In the genomic region with DNA sequence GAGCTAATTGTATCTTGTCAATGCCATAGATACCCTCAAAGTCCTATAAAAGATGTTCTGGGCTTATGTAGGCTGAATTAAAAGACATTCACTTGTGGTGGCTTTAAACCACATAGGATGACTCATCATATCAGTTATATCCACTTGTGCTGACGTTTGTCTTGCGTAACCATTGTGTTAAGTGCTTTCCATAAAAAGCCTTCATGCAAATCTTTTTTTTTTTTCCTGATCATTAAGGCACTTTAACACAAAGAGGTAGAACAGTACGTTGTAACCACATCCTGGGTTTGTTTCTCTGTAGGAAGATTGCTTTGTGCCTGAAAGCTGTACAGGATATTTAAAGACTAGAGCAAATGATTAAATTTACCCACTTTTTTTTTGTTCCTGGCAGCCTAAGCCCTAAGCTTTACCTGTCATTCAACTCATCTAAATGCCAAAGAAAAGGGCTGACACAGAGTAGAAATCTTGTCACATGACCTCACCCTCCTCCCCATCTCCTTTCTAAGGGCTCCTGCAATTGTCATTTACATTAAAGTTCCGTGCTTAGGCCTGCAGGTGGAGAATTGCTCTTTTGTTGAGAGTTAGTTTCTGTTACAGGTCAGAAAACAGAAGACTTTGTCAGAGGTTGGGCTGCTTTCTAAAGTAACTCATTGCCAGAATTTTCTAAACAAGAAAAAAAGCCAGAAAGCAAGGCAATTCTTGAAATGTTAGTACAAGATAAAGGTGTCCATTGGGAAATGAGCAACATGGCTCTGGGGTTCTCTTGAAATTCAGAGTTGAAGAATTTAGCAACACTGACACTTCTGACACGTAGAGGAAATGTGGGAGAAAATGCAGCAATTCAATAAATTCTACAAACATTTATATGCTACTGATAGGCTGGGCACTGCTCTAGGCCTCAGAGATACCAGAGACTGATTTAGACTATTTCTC, we compare ENCODE assay signal across 8 cellular contexts.
DNase-seq lines count a peak whose midpoint lies in the region; ATAC-seq and TF ChIP-seq lines count a peak whose summit lies in the region.

No MANE protein-coding gene starts in this region.

- H3K14ac ChIP-seq in mesenchymal stem cell (ENCODE audit: low read length in 2 of 2) = no peak overlapping the region

- TF ChIP-seq CTCF in mammary epithelial cell (conservative IDR thresholded peaks at IDR 0.05 in 1 of 2, IDR thresholded peaks at IDR 0.05 in 1 of 2; ENCODE audit: extremely low read depth in 1 of 2, insufficient read depth in 1 of 2, low read depth in 1 of 2, low read length in 2 of 2) = no peak

- no peak overlapping the region for H4K91ac ChIP-seq in mesenchymal stem cell (ENCODE audit: low read length)

- no peak overlapping the region for H2AFZ ChIP-seq in mammary epithelial cell (ENCODE audit: low read depth, low read length)
- no peak overlapping the region for H2AFZ ChIP-seq in mesenchymal stem cell (ENCODE audit: low read depth, low read length)

- H3K23ac ChIP-seq in mesenchymal stem cell (ENCODE audit: low read length in 2 of 2) = no peak overlapping the region

- CTCF ChIA-PET in mammary epithelial cell (lab: Charles Lee; ENCODE audit: low non-redundant PET) = no interaction called here

- H3K4me3 ChIP-seq in mammary epithelial cell (replicated peaks in 1 of 3; ENCODE audit: insufficient read depth in 1 of 3, low read depth in 2 of 3, low read length in 3 of 3) (no peak overlapping the region), mesenchymal stem cell (ENCODE audit: insufficient read depth in 1 of 2, low read depth in 1 of 2, low read length in 2 of 2) (no peak overlapping the region)

- peak overlapping the region; percentile 24 for H3K4me2 ChIP-seq in mammary epithelial cell (ENCODE audit: insufficient read depth, low read depth, low read length)
- H3K4me2 ChIP-seq in mesenchymal stem cell (ENCODE audit: low read length, poor library complexity, severe bottlenecking) = no peak overlapping the region

- no peaks in the 10 kb centered on the region for H4K20me1 ChIP-seq in mammary epithelial cell (ENCODE audit: insufficient read depth, low read length)

- H3K4me1 ChIP-seq in mammary epithelial cell (ENCODE audit: insufficient read depth, low read length) = peaks cover 17% of the 10 kb centered on the region
- H3K4me1 ChIP-seq in mesenchymal stem cell (ENCODE audit: control insufficient read depth, insufficient read depth, low read depth, low read length) = no peaks in the 10 kb centered on the region

- no peak overlapping the region for H2BK5ac ChIP-seq in mesenchymal stem cell (ENCODE audit: low read depth, low read length, poor library complexity, severe bottlenecking)

- H3K36me3 ChIP-seq in mammary epithelial cell (ENCODE audit: insufficient read depth, low read length) = no peaks in the 10 kb centered on the region
- no peaks in the 10 kb centered on the region for H3K36me3 ChIP-seq in mesenchymal stem cell (ENCODE audit: control insufficient read depth in 1 of 2, insufficient read depth in 2 of 2, low read depth in 1 of 2, low read length in 2 of 2)

- BruUV-seq in mammary epithelial cell (replicated peaks; lab: Mats Ljungman, UMichigan) = no TSS peak

- H3K9ac ChIP-seq in mammary epithelial cell (ENCODE audit: insufficient read depth, low read length) = no peak overlapping the region
- no peak overlapping the region for H3K9ac ChIP-seq in mesenchymal stem cell (ENCODE audit: low read length)

- H2BK120ac ChIP-seq in mesenchymal stem cell (ENCODE audit: low read depth, low read length) = no peak overlapping the region

- no peak overlapping the region for H2BK12ac ChIP-seq in mesenchymal stem cell (ENCODE audit: low read length in 2 of 2)

- peak; percentile 63 for ATAC-seq in GM21576 (IDR thresholded peaks at IDR 0.05; ENCODE audit: unreplicated experiment)

- WGBS in mammary epithelial cell (ENCODE audit: low coverage, missing lambda C conversion rate) = 31% methylated on average over 5 of the region's 5 CpGs
- WGBS in mesenchymal stem cell = 46% methylated on average over 2 of the region's 5 CpGs

- no peaks in the 10 kb centered on the region for H3K79me1 ChIP-seq in mesenchymal stem cell (replicated peaks; ENCODE audit: low read length, poor library complexity, severe bottlenecking)

- DNase-seq in GM04504 (ENCODE audit: low read depth) (peak; percentile 21), HS-5 (ENCODE audit: low read depth) (peak; percentile 74), OCI-M1 (lab: John Stamatoyannopoulos, UW) (peak; percentile 94), mammary epithelial cell (peak; percentile 75), mesenchymal stem cell (peak; percentile 90), substantia nigra (lab: John Stamatoyannopoulos, UW) (no peak)
- no peak for DNase-seq in stimulated activated CD8-positive, alpha-beta memory T cell treated with anti-CD3 and anti-CD28 coated beads, Interleukin-4, amount 100 ng/mL, for 48 hours

- dilution Hi-C loops in mammary epithelial cell (cut with HindIII; ENCODE audit: low sequenced_read_pairs) = no loop called here

- in situ Hi-C loops in mammary epithelial cell (cut with MboI; ENCODE audit: low sequenced_read_pairs in 2 of 2) = no loop called here

- H3K27ac ChIP-seq in mammary epithelial cell (ENCODE audit: insufficient read depth, low read depth, low read length) (peak overlapping the region; percentile 10), mesenchymal stem cell (ENCODE audit: low read length, poor library complexity, severe bottlenecking) (no peak overlapping the region), substantia nigra (ENCODE audit: low read depth, low read length, poor library complexity, severe bottlenecking) (no peak overlapping the region)

- intact Hi-C loops in mammary epithelial cell (cut with micrococcal nuclease) = no loop called here

- no peak overlapping the region for H3K4ac ChIP-seq in mesenchymal stem cell (ENCODE audit: low read depth in 1 of 2, low read length in 2 of 2)

- H3K9me3 ChIP-seq in mammary epithelial cell (replicated peaks; ENCODE audit: insufficient read depth, low read length) = no peaks in the 10 kb centered on the region
- no peaks in the 10 kb centered on the region for H3K9me3 ChIP-seq in mesenchymal stem cell (ENCODE audit: control insufficient read depth, low read length)

- H4K8ac ChIP-seq in mesenchymal stem cell (ENCODE audit: low read length) = no peak overlapping the region

- H3K27me3 ChIP-seq in mammary epithelial cell (ENCODE audit: insufficient read depth, low read length) (no peaks in the 10 kb centered on the region), mesenchymal stem cell (ENCODE audit: control insufficient read depth in 1 of 2, insufficient read depth in 1 of 2, low read length in 2 of 2) (no peaks in the 10 kb centered on the region)

- H3K79me2 ChIP-seq in mammary epithelial cell (ENCODE audit: insufficient read depth, low read length) = no peaks in the 10 kb centered on the region

- no peak overlapping the region for H3K18ac ChIP-seq in mesenchymal stem cell (ENCODE audit: low read depth in 1 of 2, low read length in 2 of 2)

- H2BK15ac ChIP-seq in mesenchymal stem cell (ENCODE audit: low read depth, poor library complexity, severe bottlenecking) = no peak overlapping the region

- H2AK5ac ChIP-seq in mesenchymal stem cell (ENCODE audit: low read length, severe bottlenecking) = no peak overlapping the region

Comparison
In these comparisons a context has a peak if more than half of its experiments do, and no peak if none do; other contexts are left out.
1. DNase-seq: peak in GM04504 (single experiment), HS-5 (single experiment), OCI-M1 (single experiment), mammary epithelial cell (single experiment) and mesenchymal stem cell (single experiment); none in substantia nigra (0 of 49) and stimulated activated CD8-positive, alpha-beta memory T cell treated with anti-CD3 and anti-CD28 coated beads, Interleukin-4, amount 100 ng/mL, for 48 hours (single experiment).